8 cellular contexts compared by ENCODE assay signal in genomic region chr4:165342340-165342739, GRCh38. TPM values are rescaled to one million over a fixed set of nuclear protein-coding genes. Genes with fewer than 3 reads are reported as not detected.
"Had no signal": no experiment of that assay in that cellular context is flagged by ENCODE, and none has a peak within 500 bp of the region (broad histone marks: within the 10 kb centered on the region; RNA-seq: fewer than 3 reads in every experiment).

No MANE protein-coding gene starts in this region.

RNA-seq across cellular contexts. Expression of gene CPE, which starts 36.5 kb away (rescaled TPM):
- total RNA-seq: activated CD4-positive, alpha-beta memory T cell treated with anti-CD3 and anti-CD28 coated beads for 36 hours; activated CD4-positive, alpha-beta T cell treated with anti-CD3 and anti-CD28 coated beads for 36 hours; activated CD4-positive, alpha-beta T cell treated with anti-CD3 and anti-CD28 coated beads, Interleukin-2, amount 10 ng/mL, durations not matched to agents 24 days and 14 days; activated CD8-positive, alpha-beta memory T cell treated with anti-CD3 and anti-CD28 coated beads for 36 hours; activated CD8-positive, alpha-beta memory T cell treated with anti-CD3 and anti-CD28 coated beads, Interleukin-2, amount 10 ng/mL, durations not matched to agents 7 days and 5 days; activated CD8-positive, alpha-beta T cell treated with anti-CD3 and anti-CD28 coated beads, Interleukin-2, amount 10 ng/mL, durations not matched to agents 7 days and 5 days; activated T-helper 17 cell treated with anti-CD3 and anti-CD28 coated beads, Interleukin-2, amount 50 U/mL, for 72 hours; T-helper 1 cell treated with Interleukin-12 subunit alpha and Interleukin-12 subunit beta and Interleukin-4 antibody, amounts not matched to agents 30 ng/mL and 1 ng/mL, for 36 hours had no signal
